In the genomic region with DNA sequence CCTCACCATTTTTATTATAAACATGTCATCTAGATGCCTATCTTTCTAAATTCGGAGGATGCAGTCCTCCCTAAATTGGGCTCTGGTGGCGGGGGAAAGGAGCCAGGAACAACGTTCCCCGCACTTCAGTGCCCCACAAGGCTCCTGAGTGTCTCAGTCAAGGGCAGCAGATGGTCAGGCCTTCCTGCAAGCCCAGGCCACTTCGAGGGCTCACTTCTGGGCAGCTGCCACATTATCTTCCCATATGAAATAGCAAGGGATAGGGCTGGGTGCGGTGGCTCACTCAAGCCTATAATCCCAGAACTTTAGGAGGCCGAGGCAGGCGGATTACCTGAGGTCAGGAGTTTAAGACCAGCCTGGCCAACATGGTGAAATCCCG, we compare ENCODE assay signal across 23 cellular contexts. TPM values are rescaled to one million over a fixed set of nuclear protein-coding genes. Genes with fewer than 3 reads are reported as not detected.
DNase-seq lines count a peak whose midpoint lies in the region; TF ChIP-seq lines count a peak whose summit lies in the region.
"Had no signal": no experiment of that assay in that cellular context is flagged by ENCODE, and none has a peak within 500 bp of the region (broad histone marks: within the 10 kb centered on the region; RNA-seq: fewer than 3 reads in every experiment).

No MANE protein-coding gene starts in this region.

- H3K14ac ChIP-seq in H9 (ENCODE audit: insufficient read depth, low read length): no peak overlapping the region

- no peak overlapping the region for H3T11ph ChIP-seq in H9 (ENCODE audit: low read length)

- DNase-seq in AG08395 (ENCODE audit: low spot score) (peak; percentile 30), H9 (no peak), caudate nucleus (lab: John Stamatoyannopoulos, UW) (peak in 1 of 61 donors; percentile 60), nephron progenitor cell (no peak), DMS79 treated with DMSO at 0.1 percent for 48 hours (lab: John Stamatoyannopoulos, UW) (no peak), NCI-H526 (lab: John Stamatoyannopoulos, UW) (no peak), GM10266 (ENCODE audit: extremely low spot score) (no peak)
- DNase-seq in activated CD8-positive, alpha-beta memory T cell treated with anti-CD3 and anti-CD28 coated beads, Interleukin-2, amount 50 U/mL, for 48 hours: no peak
- DNase-seq: activated B cell treated with CpG ODN at 0.5 μM for 24 hours; activated CD8-positive, alpha-beta T cell treated with anti-CD3 and anti-CD28 coated beads for 36 hours; activated naive CD8-positive, alpha-beta T cell treated with anti-CD3 and anti-CD28 coated beads for 36 hours; activated T-cell treated with anti-CD3 and anti-CD28 coated beads, Interleukin-2, amount 50 U/mL, for 4 hours; MM.1S; NCI-H187; NCI-H226; stimulated activated naive CD4-positive, alpha-beta T cell treated with Interleukin-2 at 50 U/mL for 16 hours; T-helper 1 cell; upper lobe of left lung had no signal

- WGBS in H9 (ENCODE audit: extremely low coverage, insufficient read length, low lambda C conversion rate): no CpG with 5 or more reads among the region's 9 CpGs

- H3K9ac ChIP-seq in H9 (ENCODE audit: extremely low read depth, insufficient read length, low read length): no peak overlapping the region

- H3K4me3 Mint-ChIP-seq in H9 (no peak overlapping the region), nephron progenitor cell (no peak overlapping the region)
- H3K4me3 Mint-ChIP-seq: activated B cell treated with CpG ODN at 0.5 μM for 24 hours; activated CD8-positive, alpha-beta T cell treated with anti-CD3 and anti-CD28 coated beads for 36 hours; activated naive CD8-positive, alpha-beta T cell treated with anti-CD3 and anti-CD28 coated beads for 36 hours; activated T-cell treated with anti-CD3 and anti-CD28 coated beads, Interleukin-2, amount 50 U/mL, for 4 hours; CD14-positive monocyte; natural killer cell treated with Interleukin-12 subunit alpha and Interleukin-12 subunit beta and Interleukin-15 and Interleukin-18, amount 100 ng/mL, for 72 hours had no signal

- H3K4ac ChIP-seq in H9 (ENCODE audit: low read depth, low read length): no peak overlapping the region

- no peaks in the 10 kb centered on the region for H3K4me1 ChIP-seq in H9 (ENCODE audit: insufficient read depth, low read length)
- H3K4me1 ChIP-seq: breast epithelium, upper lobe of left lung had no signal

- H2BK12ac ChIP-seq in H9 (ENCODE audit: insufficient read length, low read depth, low read length): no peak overlapping the region

- H3K23me2 ChIP-seq in H9 (ENCODE audit: insufficient read length, low read depth, low read length, poor library complexity, severe bottlenecking): no peaks in the 10 kb centered on the region

- H3K27ac Mint-ChIP-seq in H9 (peak overlapping the region in 2 of 3 experiments; percentile 22 to 39; a peak in 1 of 7 replicates), nephron progenitor cell (peak overlapping the region; percentile 32)
- H3K27ac Mint-ChIP-seq: activated B cell treated with CpG ODN at 0.5 μM for 24 hours; activated CD8-positive, alpha-beta T cell treated with anti-CD3 and anti-CD28 coated beads for 36 hours; activated naive CD8-positive, alpha-beta T cell treated with anti-CD3 and anti-CD28 coated beads for 36 hours; CD14-positive monocyte; natural killer cell treated with Interleukin-12 subunit alpha and Interleukin-12 subunit beta and Interleukin-15 and Interleukin-18, amount 100 ng/mL, for 72 hours had no signal

- no peaks in the 10 kb centered on the region for H3K9me3 ChIP-seq in H9 (ENCODE audit: control insufficient read depth, low read depth, low read length)
- H3K9me3 ChIP-seq: breast epithelium, esophagus muscularis mucosa, upper lobe of left lung had no signal

- H3K79me1 ChIP-seq in H9 (ENCODE audit: insufficient read depth, low read depth, low read length, poor library complexity, severe bottlenecking): peaks cover 3% of the 10 kb centered on the region

- no peak overlapping the region for H4K5ac ChIP-seq in H9 (ENCODE audit: insufficient read length, low read depth, low read length)

- no peak overlapping the region for H3K18ac ChIP-seq in H9 (ENCODE audit: insufficient read length, low read depth, low read length)

- H4K91ac ChIP-seq in H9 (ENCODE audit: insufficient read length, low read depth, low read length): no peak overlapping the region

- H2AFZ ChIP-seq in H9 (ENCODE audit: low read length): no peak overlapping the region

- H3K4me2 ChIP-seq in H9 (ENCODE audit: insufficient read depth, insufficient read length, low read length): no peak overlapping the region

- H3K23ac ChIP-seq in H9 (ENCODE audit: insufficient read length, low read depth, low read length): no peak overlapping the region

- H2BK120ac ChIP-seq in H9 (ENCODE audit: low read depth, low read length, poor library complexity, severe bottlenecking): no peak overlapping the region

- H3K27ac ChIP-seq in H9 (ENCODE audit: insufficient read length, low read depth, low read length) (no peak overlapping the region), caudate nucleus (ENCODE audit: low read depth, low read length) (peak overlapping the region; percentile 32)
- H3K27ac ChIP-seq: esophagus muscularis mucosa, HL-60, upper lobe of left lung had no signal

- H4K20me1 ChIP-seq in H9 (ENCODE audit: control insufficient read depth, insufficient read depth, insufficient read length): no peaks in the 10 kb centered on the region

- no peak overlapping the region for H4K8ac ChIP-seq in H9 (replicated peaks; ENCODE audit: insufficient read length, low read depth, low read length)

- H2BK20ac ChIP-seq in H9 (ENCODE audit: low read depth, low read length, poor library complexity, severe bottlenecking): no peak overlapping the region

- H3K9me3 Mint-ChIP-seq in H9 (no peaks in the 10 kb centered on the region), nephron progenitor cell (no peaks in the 10 kb centered on the region)
- H3K9me3 Mint-ChIP-seq: activated B cell treated with CpG ODN at 0.5 μM for 24 hours; activated CD8-positive, alpha-beta T cell treated with anti-CD3 and anti-CD28 coated beads for 36 hours; activated naive CD8-positive, alpha-beta T cell treated with anti-CD3 and anti-CD28 coated beads for 36 hours; activated T-cell treated with anti-CD3 and anti-CD28 coated beads, Interleukin-2, amount 50 U/mL, for 4 hours; natural killer cell treated with Interleukin-12 subunit alpha and Interleukin-12 subunit beta and Interleukin-15 and Interleukin-18, amount 100 ng/mL, for 72 hours had no signal

- 0 out of 4 replicates have a peak, but pooled peaks cover 0 to under 1% of the 10 kb centered on the region in 2 experiments for H3K4me1 Mint-ChIP-seq in H9
- peaks cover 52% of the 10 kb centered on the region for H3K4me1 Mint-ChIP-seq in nephron progenitor cell
- H3K4me1 Mint-ChIP-seq: activated B cell treated with CpG ODN at 0.5 μM for 24 hours; activated naive CD8-positive, alpha-beta T cell treated with anti-CD3 and anti-CD28 coated beads for 36 hours; CD14-positive monocyte had no signal

- TF ChIP-seq CTCF in H9 (conservative IDR thresholded peaks at IDR 0.05): no peak
- TF ChIP-seq CTCF in nephron progenitor cell (IDR thresholded peaks at IDR 0.05): no peak
- no peak for TF ChIP-seq CTCF in GM10266 (IDR thresholded peaks at IDR 0.05; ENCODE audit: control insufficient read depth, insufficient read depth, low read depth, missing control alignments)

- H3K27me3 Mint-ChIP-seq in H9 (ENCODE audit: low read depth) (no peaks in the 10 kb centered on the region), nephron progenitor cell (ENCODE audit: low read depth, poor library complexity) (no peaks in the 10 kb centered on the region)
- H3K27me3 Mint-ChIP-seq: activated B cell treated with CpG ODN at 0.5 μM for 24 hours; activated CD8-positive, alpha-beta T cell treated with anti-CD3 and anti-CD28 coated beads for 36 hours; activated naive CD8-positive, alpha-beta T cell treated with anti-CD3 and anti-CD28 coated beads for 36 hours; natural killer cell treated with Interleukin-12 subunit alpha and Interleukin-12 subunit beta and Interleukin-15 and Interleukin-18, amount 100 ng/mL, for 72 hours had no signal

- no peaks in the 10 kb centered on the region for H3K79me2 ChIP-seq in H9 (ENCODE audit: insufficient read depth, low read length)

- no peak overlapping the region for H3K56ac ChIP-seq in H9 (ENCODE audit: insufficient read length, low read depth, low read length)

- H3K36me3 Mint-ChIP-seq in H9 (ENCODE audit: insufficient read depth in 1 of 3, low read depth in 3 of 3): peaks cover 0 to 5% (median 1%) of the 10 kb centered on the region in 3 experiments; a peak in 4 of 7 replicates
- peaks cover 11% of the 10 kb centered on the region for H3K36me3 Mint-ChIP-seq in nephron progenitor cell (ENCODE audit: low read depth)
- H3K36me3 Mint-ChIP-seq: natural killer cell treated with Interleukin-12 subunit alpha and Interleukin-12 subunit beta and Interleukin-15 and Interleukin-18, amount 100 ng/mL, for 72 hours had no signal

- no peaks in the 10 kb centered on the region for H3K27me3 ChIP-seq in H9 (ENCODE audit: insufficient read depth, low read length)
- H3K27me3 ChIP-seq: breast epithelium, esophagus muscularis mucosa, upper lobe of left lung had no signal

- no peak overlapping the region for H2BK15ac ChIP-seq in H9 (ENCODE audit: low read depth, low read length)

- H2BK5ac ChIP-seq in H9 (ENCODE audit: insufficient read length, low read length): no peak overlapping the region

- no peak overlapping the region for H2AK5ac ChIP-seq in H9 (ENCODE audit: insufficient read length, low read length)

RNA-seq across cellular contexts. Expression of gene FBXO31, which starts 32.3 kb away (rescaled TPM):
- 24.2 and 26.6 TPM in 2 replicates for total RNA-seq in H9 (2021)

RNA-seq across cellular contexts. Expression of gene C16orf95, which starts 34.1 kb away (rescaled TPM):
- 4.5 and 5.6 TPM in 2 replicates for total RNA-seq in H9 (2021)

RNA-seq across cellular contexts. Expression of gene MAP1LC3B, which starts 40.8 kb away (rescaled TPM):
- 47.1 and 52.2 TPM in 2 replicates for total RNA-seq in H9 (2021)
